ENCODE assay signal across 17 cellular contexts in the genomic region with DNA sequence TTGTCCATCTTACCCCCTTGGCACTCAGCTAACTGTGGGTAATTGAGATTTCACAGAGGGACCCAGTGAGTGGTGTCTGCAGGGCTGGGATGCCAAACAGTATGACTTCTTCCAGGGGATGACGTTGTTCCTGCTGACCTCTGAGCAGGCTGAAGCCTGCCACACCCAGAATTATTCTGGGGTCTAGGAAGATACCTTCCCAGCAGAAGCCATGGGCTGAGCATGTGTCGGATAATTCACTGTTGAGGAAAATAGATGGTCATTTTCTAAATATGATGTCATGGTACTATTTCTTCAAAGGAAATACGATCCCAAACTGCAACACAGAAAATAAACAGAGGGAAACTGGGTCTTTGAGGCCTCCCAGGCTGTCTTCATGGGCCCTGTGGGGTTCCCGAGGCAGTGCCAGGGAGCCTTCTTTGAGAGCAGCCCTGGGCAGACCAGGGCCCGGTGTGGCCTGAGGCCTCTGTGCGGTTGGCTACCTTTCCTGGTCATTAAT. TPM values are rescaled to one million over a fixed set of nuclear protein-coding genes. Genes with fewer than 3 reads are reported as not detected.
"Had no signal": no experiment of that assay in that cellular context is flagged by ENCODE, and none has a peak within 500 bp of the region (broad histone marks: within the 10 kb centered on the region; RNA-seq: fewer than 3 reads in every experiment).

No MANE protein-coding gene starts in this region.

- H3K4me1 ChIP-seq: adrenal gland, sigmoid colon had no signal

- DNase-seq: activated CD4-positive, alpha-beta memory T cell treated with anti-CD3 and anti-CD28 coated beads, Interleukin-2, amount 10 ng/mL, durations not matched to agents 7 days and 5 days; activated CD4-positive, alpha-beta T cell treated with anti-CD3 and anti-CD28 coated beads for 36 hours; activated naive CD4-positive, alpha-beta T cell treated with anti-CD3 and anti-CD28 coated beads, Interleukin-2, amount 50 U/mL, for 16 hours; activated T-cell treated with anti-CD3 and anti-CD28 coated beads, Interleukin-2, amount 50 U/mL, for 24 hours; adrenal gland; cortex of kidney; effector CD4-positive, alpha-beta T cell; hippocampal formation; kidney glomerular epithelial cell; mesendoderm; pancreas; sigmoid colon; stimulated activated CD4-positive, alpha-beta T cell treated with anti-CD3 and anti-CD28 coated beads, Interleukin-1b, Interleukin-23, amount 100 ng/mL, for 48 hours; stimulated activated naive CD8-positive, alpha-beta T cell treated with anti-CD3 and anti-CD28 coated beads, Interleukin-15, amount 100 ng/mL, for 72 hours; T-helper 2 cell had no signal

- H3K4me3 ChIP-seq: adrenal gland, pancreas, sigmoid colon had no signal

- H3K27ac ChIP-seq: adrenal gland, pancreas, sigmoid colon had no signal

- ATAC-seq: activated CD4-positive, alpha-beta T cell treated with anti-CD3 and anti-CD28 coated beads for 36 hours; pancreas; stimulated activated naive CD8-positive, alpha-beta T cell treated with anti-CD3 and anti-CD28 coated beads, Interleukin-15, amount 100 ng/mL, for 72 hours had no signal

- H3K27me3 ChIP-seq: adrenal gland, pancreas had no signal

- H3K36me3 ChIP-seq: adrenal gland, pancreas, sigmoid colon had no signal

- H3K9me3 ChIP-seq: adrenal gland, pancreas, sigmoid colon had no signal

RNA-seq across cellular contexts. Expression of gene WNT9B, which starts 17.4 kb away (rescaled TPM):
- total RNA-seq: activated CD4-positive, alpha-beta memory T cell treated with anti-CD3 and anti-CD28 coated beads, Interleukin-2, amount 10 ng/mL, durations not matched to agents 7 days and 5 days; activated CD4-positive, alpha-beta T cell treated with anti-CD3 and anti-CD28 coated beads for 36 hours; fibroblast of lung; neural crest cell; sigmoid colon had no signal
- polyA plus RNA-seq: fibroblast of lung, pancreas had no signal

RNA-seq across cellular contexts. Expression of gene WNT3, which starts 50.2 kb away (rescaled TPM):
- total RNA-seq: activated CD4-positive, alpha-beta memory T cell treated with anti-CD3 and anti-CD28 coated beads, Interleukin-2, amount 10 ng/mL, durations not matched to agents 7 days and 5 days had no signal
